Comparison of ENCODE assay signal across 1 cellular context in genomic region chr14:48575772-48576171, GRCh38.
TF ChIP-seq lines count a peak whose summit lies in the region.

No MANE protein-coding gene starts in this region.

TF ChIP-seq in GM23338, 12 proteins besides CTCF, POLR2A, EP300 and RAD21 (continued from another document):
- TF ChIP-seq STAT1 (IDR thresholded peaks at IDR 0.05; ENCODE audit: unreplicated experiment), result no peak
- TF ChIP-seq REST (IDR thresholded peaks at IDR 0.05; ENCODE audit: unreplicated experiment), result no peak
- TF ChIP-seq ZNF462 (CRISPR knock-in tag; IDR thresholded peaks at IDR 0.05), result no peak
- no peak for TF ChIP-seq ZNF331 (CRISPR knock-in tag; IDR thresholded peaks at IDR 0.05; ENCODE audit: low read depth)
- TF ChIP-seq NANOG (IDR thresholded peaks at IDR 0.05; ENCODE audit: borderline replicate concordance), result no peak
- TF ChIP-seq ETS1 (IDR thresholded peaks at IDR 0.05), result no peak
- no peak for TF ChIP-seq EZH2phosphoT487 (IDR thresholded peaks at IDR 0.05; ENCODE audit: unreplicated experiment)
- no peak for TF ChIP-seq POLR2AphosphoS5 (IDR thresholded peaks at IDR 0.05; ENCODE audit: low read depth)
TF ChIP-seq in GM23338: peak in this region for 0.
